ENCODE assay signal across 8 cellular contexts in genomic region chr5:107673368-107674136, GRCh38. TPM values are rescaled to one million over a fixed set of nuclear protein-coding genes. Genes with fewer than 3 reads are reported as not detected.
DNase-seq lines count a peak whose midpoint lies in the region; ATAC-seq, FAIRE-seq and TF ChIP-seq lines count a peak whose summit lies in the region.

No MANE protein-coding gene starts in this region.

- ATAC-seq in HG02763 (IDR thresholded peaks at IDR 0.05; ENCODE audit: unreplicated experiment) (peak; percentile 85), T-cell (replicated peaks in 1 of 4) (peak; percentile 64 to 78 (median 70)), left ventricle myocardium superior (peak; percentile 54), psoas muscle (peak; percentile 74 to 86 (median 80))

- TF ChIP-seq CTCF in GM12874 (IDR thresholded peaks at IDR 0.05; ENCODE audit: insufficient read depth, low read depth, low read length) (peak; percentile 94), psoas muscle (IDR thresholded peaks at IDR 0.05) (peak; percentile 94)

- peaks cover 27 to 32% (median 31%) of the 10 kb centered on the region in 3 donors for H3K4me1 Mint-ChIP-seq in T-cell

- no peaks in the 10 kb centered on the region for H3K9me3 Mint-ChIP-seq in T-cell

- 2 to 3% (median 2%) methylated on average over 31 to 32 of the region's 32 CpGs for WGBS in psoas muscle, 3 donors

- H3K27ac Mint-ChIP-seq in T-cell: no peak overlapping the region

- H3K27me3 ChIP-seq in psoas muscle (ENCODE audit: insufficient read depth in 3 of 3, low read length in 2 of 3): peaks cover 0 to 32% (median 7%) of the 10 kb centered on the region in 3 donors

- CTCF ChIA-PET in T-cell (lab: Charles Lee): interaction anchor here (0.6 to 3.1 kb wide), 4 partner anchors 9 to 1402 kb away, joined by 3 to 11 read pairs (median 4); no protein-coding TSS in a partner anchor

- peak overlapping the region; percentile 71 for H3K4me3 ChIP-seq in psoas muscle

- POLR2A ChIA-PET in T-cell (lab: Charles Lee): interaction anchor here in 1 of 2 donors (0.6 kb wide), 1 partner anchor 1518 kb away, joined by 4 read pairs; no protein-coding TSS in a partner anchor

- intact Hi-C loops in left ventricle myocardium superior (cut with micrococcal nuclease) (loop anchor here (5.0 kb wide), 1 partner anchor 571 kb away; no protein-coding TSS in a partner anchor), psoas muscle (cut with DNase I) (loop anchor here in 1 of 2 donors (5.0 to 10.0 kb wide), 3 partner anchors 99 to 1409 kb away; no protein-coding TSS in a partner anchor)

- peak overlapping the region; percentile 68 to 88 (median 77) for H3K4me3 Mint-ChIP-seq in T-cell

- FAIRE-seq in urothelium cell line (lab: Jason Lieb, UNC): no peak

- H3K27ac ChIP-seq in psoas muscle: no peak overlapping the region

- H3K27me3 Mint-ChIP-seq in T-cell: peaks cover 49 to 54% of the 10 kb centered on the region in 2 donors

- H3K36me3 ChIP-seq in psoas muscle (ENCODE audit: insufficient read depth in 1 of 2, low read depth in 1 of 2): no peaks in the 10 kb centered on the region

- H3K4me1 ChIP-seq in psoas muscle: peaks cover 11% of the 10 kb centered on the region

- DNase-seq in NCI-H128 (lab: John Stamatoyannopoulos, UW; ENCODE audit: unreplicated experiment): peak; percentile 45
- DNase-seq in T-cell: peak; percentile 15 to 69 (median 54)
- peak in 54 of 58 donors; percentile 23 to 91 (median 70) for DNase-seq in anterior cingulate cortex (lab: John Stamatoyannopoulos, UW)
- DNase-seq in left ventricle myocardium superior: peak; percentile 88
- DNase-seq in psoas muscle: peak; percentile 83 to 91
- DNase-seq in urothelium cell line (ENCODE audit: low spot score): peak; percentile 85

- no peaks in the 10 kb centered on the region for H3K36me3 Mint-ChIP-seq in T-cell

- no peaks in the 10 kb centered on the region for H3K9me3 ChIP-seq in psoas muscle

RNA-seq across cellular contexts. Expression of gene EFNA5, which starts 2.8 kb away (rescaled TPM):
- total RNA-seq in T-cell: 1 to 10 TPM in 1 of 5 donors, under 1 TPM in 3, not detected in 1; 0.06 to 2.6 (median 0.21) TPM
- total RNA-seq in left ventricle myocardium superior: 36.4 TPM
- 1 to 10 TPM; 1.1 to 5.4 (median 3.6) TPM for total RNA-seq in psoas muscle
- 1 to 10 TPM in 1 of 3 donors, under 1 TPM in 2; 0.32 to 2.8 (median 0.52) TPM for polyA plus RNA-seq in psoas muscle
